11 cellular contexts compared by ENCODE assay signal in genomic region chr5:27702339-27702820, GRCh38.
DNase-seq lines count a peak whose midpoint lies in the region; TF ChIP-seq lines count a peak whose summit lies in the region.
"Had no signal": no experiment of that assay in that cellular context is flagged by ENCODE, and none has a peak within 500 bp of the region (broad histone marks: within the 10 kb centered on the region; RNA-seq: fewer than 3 reads in every experiment).

No MANE protein-coding gene starts in this region.

- in situ Hi-C loops in GM13977 (cut with MboI; ENCODE audit: low pct_unique_long_range_greater_than_20kb, low sequenced_read_pairs, unreplicated experiment), result no loop called here

- no peak for TF ChIP-seq CTCF in GM13977 (IDR thresholded peaks at IDR 0.05; ENCODE audit: extremely low read depth, insufficient read depth, missing control alignments)

- DNase-seq in NCI-H1105 treated with DMSO at 0.1 percent for 48 hours (lab: John Stamatoyannopoulos, UW) (peak; percentile 45), NCI-H1105 (lab: John Stamatoyannopoulos, UW) (no peak), NCI-H82 (lab: John Stamatoyannopoulos, UW) (peak; percentile 80), ecto neural progenitor cell (ENCODE audit: low spot score) (peak; percentile 48), retina (peak; percentile 16), COR-L47 (lab: John Stamatoyannopoulos, UW) (no peak), GM13977 (ENCODE audit: low spot score) (no peak)
- DNase-seq in effector CD8-positive, alpha-beta T cell (lab: John Stamatoyannopoulos, UW), result no peak
- DNase-seq: activated CD8-positive, alpha-beta memory T cell treated with anti-CD3 and anti-CD28 coated beads, Interleukin-2, amount 50 U/mL, for 4 hours; heart left ventricle; NCI-H2081 treated with DMSO at 0.1 percent for 48 hours had no signal

Comparison
In these comparisons a context has a peak if more than half of its experiments do, and no peak if none do; other contexts are left out.
1. DNase-seq: peak in NCI-H1105 treated with DMSO at 0.1 percent for 48 hours (single experiment), NCI-H82 (single experiment), ecto neural progenitor cell (single experiment) and retina (single experiment); none in NCI-H1105 (single experiment), COR-L47 (single experiment), GM13977 (single experiment) and effector CD8-positive, alpha-beta T cell (single experiment).